In genomic region chr2:207483477-207483876, GRCh38 we compare ENCODE assay signal across 17 cellular contexts. TPM values are rescaled to one million over a fixed set of nuclear protein-coding genes. Genes with fewer than 3 reads are reported as not detected.
DNase-seq lines count a peak whose midpoint lies in the region; ATAC-seq and TF ChIP-seq lines count a peak whose summit lies in the region.
"Had no signal": no experiment of that assay in that cellular context is flagged by ENCODE, and none has a peak within 500 bp of the region (broad histone marks: within the 10 kb centered on the region; RNA-seq: fewer than 3 reads in every experiment).

No MANE protein-coding gene starts in this region.

- peaks cover 35% of the 10 kb centered on the region for H3K4me1 Mint-ChIP-seq in neural progenitor cell

- no peaks in the 10 kb centered on the region for H3K36me3 Mint-ChIP-seq in neural progenitor cell
- H3K36me3 Mint-ChIP-seq: activated CD4-positive, alpha-beta memory T cell treated with anti-CD3 and anti-CD28 coated beads for 36 hours; activated naive CD4-positive, alpha-beta T cell treated with anti-CD3 and anti-CD28 coated beads, Interleukin-2, amount 10 ng/mL, durations not matched to agents 7 days and 5 days had no signal

- H3K4me2 ChIP-seq in neural progenitor cell: no peak overlapping the region

- H3K9ac ChIP-seq in neural progenitor cell: no peak overlapping the region

- H3K9me3 Mint-ChIP-seq in neural progenitor cell: no peaks in the 10 kb centered on the region
- H3K9me3 Mint-ChIP-seq: activated CD4-positive, alpha-beta memory T cell treated with anti-CD3 and anti-CD28 coated beads for 36 hours; activated naive CD4-positive, alpha-beta T cell treated with anti-CD3 and anti-CD28 coated beads, Interleukin-2, amount 10 ng/mL, durations not matched to agents 7 days and 5 days had no signal

- H3K4me1 ChIP-seq in neural progenitor cell: no peaks in the 10 kb centered on the region
- H3K4me1 ChIP-seq: prostate gland had no signal

- in situ Hi-C loops in brain microvascular endothelial cell (cut with HindIII; ENCODE audit: low pct_ligation_motif_present, low sequenced_read_pairs) (no loop called here), GM13977 (cut with MboI; ENCODE audit: low pct_unique_long_range_greater_than_20kb, low sequenced_read_pairs, unreplicated experiment) (no loop called here)

- H3K27me3 Mint-ChIP-seq in neural progenitor cell (ENCODE audit: insufficient read depth, low read depth): no peaks in the 10 kb centered on the region
- H3K27me3 Mint-ChIP-seq: activated CD4-positive, alpha-beta memory T cell treated with anti-CD3 and anti-CD28 coated beads for 36 hours had no signal

- no peak overlapping the region for H3K4me3 Mint-ChIP-seq in neural progenitor cell
- H3K4me3 Mint-ChIP-seq: activated CD4-positive, alpha-beta memory T cell treated with anti-CD3 and anti-CD28 coated beads for 36 hours; activated naive CD4-positive, alpha-beta T cell treated with anti-CD3 and anti-CD28 coated beads, Interleukin-2, amount 10 ng/mL, durations not matched to agents 7 days and 5 days had no signal

- H3K4me3 ChIP-seq in AG10803 (ENCODE audit: low read length): no peak overlapping the region
- no peak overlapping the region for H3K4me3 ChIP-seq in brain microvascular endothelial cell (ENCODE audit: low read depth, low read length)
- no peak overlapping the region for H3K4me3 ChIP-seq in neural progenitor cell
- H3K4me3 ChIP-seq: prostate gland, thyroid gland had no signal

- no peaks in the 10 kb centered on the region for H4K20me1 ChIP-seq in neural progenitor cell (ENCODE audit: low read depth)

- H3K36me3 ChIP-seq in brain microvascular endothelial cell (replicated peaks): no peaks in the 10 kb centered on the region
- H3K36me3 ChIP-seq in neural progenitor cell: no peaks in the 10 kb centered on the region
- H3K36me3 ChIP-seq: prostate gland, thyroid gland had no signal

- TF ChIP-seq CTCF in AG10803 (conservative IDR thresholded peaks at IDR 0.05; ENCODE audit: low read length) (no peak), brain microvascular endothelial cell (IDR thresholded peaks at IDR 0.05; ENCODE audit: low read depth, low read length, missing control alignments) (no peak), neural progenitor cell (IDR thresholded peaks at IDR 0.05) (no peak), GM13977 (IDR thresholded peaks at IDR 0.05; ENCODE audit: extremely low read depth, insufficient read depth, missing control alignments) (no peak)

- ATAC-seq in HG02840 (IDR thresholded peaks at IDR 0.05; ENCODE audit: low FRiP score, unreplicated experiment): no peak
- ATAC-seq in GM21529 (IDR thresholded peaks at IDR 0.05; ENCODE audit: unreplicated experiment): no peak

- no peaks in the 10 kb centered on the region for H3K79me2 ChIP-seq in neural progenitor cell (ENCODE audit: low read depth)

- no peaks in the 10 kb centered on the region for H3F3A ChIP-seq in neural progenitor cell (ENCODE audit: low read depth)

- peak overlapping the region; percentile 44 for H3K27ac Mint-ChIP-seq in neural progenitor cell
- H3K27ac Mint-ChIP-seq: activated CD4-positive, alpha-beta memory T cell treated with anti-CD3 and anti-CD28 coated beads for 36 hours; activated naive CD4-positive, alpha-beta T cell treated with anti-CD3 and anti-CD28 coated beads, Interleukin-2, amount 10 ng/mL, durations not matched to agents 7 days and 5 days had no signal

- H3K9me3 ChIP-seq in neural progenitor cell (ENCODE audit: low read depth): no peaks in the 10 kb centered on the region
- H3K9me3 ChIP-seq: prostate gland, thyroid gland had no signal

- H2AFZ ChIP-seq in neural progenitor cell (replicated peaks): peak overlapping the region; percentile 12

- H3K27ac ChIP-seq in brain microvascular endothelial cell: peak overlapping the region; percentile 56
- H3K27ac ChIP-seq in neural progenitor cell: no peak overlapping the region
- H3K27ac ChIP-seq: prostate gland had no signal

- peak; percentile 65 for DNase-seq in AG10803 (ENCODE audit: low read depth)
- DNase-seq in HCEC 1CT: peak; percentile 78
- peak; percentile 65 for DNase-seq in brain microvascular endothelial cell
- no peak for DNase-seq in neural progenitor cell (ENCODE audit: low spot score)
- no peak for DNase-seq in GM13977 (ENCODE audit: low spot score)
- no peak for DNase-seq in NCI-H2196 treated with DMSO at 0.1 percent for 48 hours (lab: John Stamatoyannopoulos, UW; ENCODE audit: unreplicated experiment)
- DNase-seq: activated CD4-positive, alpha-beta memory T cell treated with anti-CD3 and anti-CD28 coated beads for 36 hours; activated naive CD4-positive, alpha-beta T cell treated with anti-CD3 and anti-CD28 coated beads, Interleukin-2, amount 10 ng/mL, durations not matched to agents 7 days and 5 days; aorta; DND-41; mammary epithelial cell; NCI-H1417; T-helper 1 cell; thyroid gland had no signal

- H3K27me3 ChIP-seq in brain microvascular endothelial cell (replicated peaks) (no peaks in the 10 kb centered on the region), neural progenitor cell (no peaks in the 10 kb centered on the region)
- H3K27me3 ChIP-seq: thyroid gland had no signal

RNA-seq across cellular contexts. Expression of gene CREB1, which starts 46.3 kb away (rescaled TPM):
- total RNA-seq in neural progenitor cell (ENCODE audit: low replicate concordance): 118 and 164 TPM in 2 replicates

Comparison
In these comparisons a context has a peak if more than half of its experiments do, and no peak if none do; other contexts are left out.
1. DNase-seq: peak in AG10803 (single experiment), HCEC 1CT (single experiment) and brain microvascular endothelial cell (single experiment); none in neural progenitor cell (single experiment), GM13977 (single experiment) and NCI-H2196 treated with DMSO at 0.1 percent for 48 hours (single experiment).